Comparison of ENCODE assay signal across 1 cellular context in genomic region chr1:53111073-53111556, GRCh38.
TF ChIP-seq lines count a peak whose summit lies in the region.

No MANE protein-coding gene starts in this region.

TF ChIP-seq in HepG2, 621 proteins besides CTCF, POLR2A, EP300 and RAD21 (continued from another document and continues in another):
- TF ChIP-seq ZBTB40 (IDR thresholded peaks at IDR 0.05) (no peak), ZBTB40 (CRISPR knock-in tag; IDR thresholded peaks at IDR 0.05) (peak; percentile 70; the same call in 1 of the 2 replicates), TCF7 (IDR thresholded peaks at IDR 0.05; ENCODE audit: low read depth) (no peak), CBX2 (IDR thresholded peaks at IDR 0.05; ENCODE audit: low read depth, low read length) (no peak), CBX2 (CRISPR knock-in tag; IDR thresholded peaks at IDR 0.05; ENCODE audit: low read depth) (peak; percentile 34; the same call in 1 of the 2 replicates), KLF6 (CRISPR knock-in tag; IDR thresholded peaks at IDR 0.05) (no peak), KDM6A (CRISPR knock-in tag; IDR thresholded peaks at IDR 0.05; ENCODE audit: low read depth) (no peak; the same call in 1 of the 2 replicates), IKZF5 (CRISPR knock-in tag; IDR thresholded peaks at IDR 0.05) (no peak), SRY (CRISPR knock-in tag; IDR thresholded peaks at IDR 0.05) (no peak), ASH2L (IDR thresholded peaks at IDR 0.05; ENCODE audit: insufficient read length, low read depth, low read length) (no peak), ZNF33B (CRISPR knock-in tag; IDR thresholded peaks at IDR 0.05) (no peak), SAFB2 (CRISPR knock-in tag; IDR thresholded peaks at IDR 0.05; ENCODE audit: borderline replicate concordance, low read depth) (peak; percentile 45; the same call in 1 of the 2 replicates), ZNF44 (CRISPR knock-in tag; IDR thresholded peaks at IDR 0.05) (0 out of 2 replicates have a peak, but pooled peaks have one; percentile 25), HOXA9 (CRISPR knock-in tag; IDR thresholded peaks at IDR 0.05; ENCODE audit: borderline replicate concordance) (no peak), ZNF136 (CRISPR knock-in tag; IDR thresholded peaks at IDR 0.05; ENCODE audit: low read depth) (no peak), E2F1 (CRISPR knock-in tag; IDR thresholded peaks at IDR 0.05) (no peak), ISL2 (CRISPR knock-in tag; IDR thresholded peaks at IDR 0.05) (no peak), SP1 (IDR thresholded peaks at IDR 0.05) (no peak), SP1 (CRISPR knock-in tag; IDR thresholded peaks at IDR 0.05) (no peak), ZNF138 (CRISPR knock-in tag; IDR thresholded peaks at IDR 0.05; ENCODE audit: low read depth) (no peak), ISX (CRISPR knock-in tag; conservative IDR thresholded peaks at IDR 0.05) (no peak), ZNF512 (CRISPR knock-in tag; IDR thresholded peaks at IDR 0.05) (no peak), ZNF12 (CRISPR knock-in tag; IDR thresholded peaks at IDR 0.05) (peak; percentile 92), SMAD9 (CRISPR knock-in tag; IDR thresholded peaks at IDR 0.05) (peak; percentile 5; the same call in 1 of the 2 replicates), CSRNP2 (CRISPR knock-in tag; conservative IDR thresholded peaks at IDR 0.05; ENCODE audit: low read depth) (no peak), ZNF83 (CRISPR knock-in tag; IDR thresholded peaks at IDR 0.05; ENCODE audit: borderline replicate concordance) (0 out of 2 replicates have a peak, but pooled peaks have one; percentile 28), MXD3 (CRISPR knock-in tag; IDR thresholded peaks at IDR 0.05) (no peak), RBM39 (IDR thresholded peaks at IDR 0.05; ENCODE audit: low read depth, low read length, poor library complexity, severe bottlenecking) (no peak), PBX3 (CRISPR knock-in tag; IDR thresholded peaks at IDR 0.05; ENCODE audit: borderline replicate concordance) (no peak), NFAT5 (CRISPR knock-in tag; IDR thresholded peaks at IDR 0.05) (no peak), ZBTB37 (CRISPR knock-in tag; IDR thresholded peaks at IDR 0.05) (no peak)
